Comparison of ENCODE assay signal across 10 cellular contexts in the genomic region with DNA sequence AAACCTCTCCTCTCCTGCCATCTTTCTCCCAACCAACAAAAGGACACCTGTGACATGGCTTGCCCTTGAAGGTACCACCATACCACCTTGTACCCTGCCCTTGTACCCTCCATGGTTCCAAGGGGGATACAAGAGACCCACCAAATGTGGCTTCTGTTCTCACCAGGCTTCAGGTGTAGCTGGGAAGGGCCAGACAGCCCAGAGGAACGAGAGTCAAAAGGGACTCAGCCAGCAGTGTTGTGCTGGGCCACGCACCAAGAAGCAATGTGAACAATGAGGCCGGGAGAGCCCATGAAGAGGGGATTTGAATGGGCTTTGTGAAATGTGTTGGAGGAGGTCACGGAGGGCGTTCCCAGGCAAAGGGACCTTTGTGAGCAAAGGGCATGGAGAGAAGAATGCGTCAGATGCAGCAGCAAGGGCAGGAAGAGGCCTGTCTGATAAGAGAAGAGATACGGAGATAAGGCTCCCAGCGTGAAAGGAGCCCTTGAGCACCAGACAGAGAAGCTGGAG. TPM values are rescaled to one million over a fixed set of nuclear protein-coding genes. Genes with fewer than 3 reads are reported as not detected.
DNase-seq lines count a peak whose midpoint lies in the region; ATAC-seq and TF ChIP-seq lines count a peak whose summit lies in the region.
"Had no signal": no experiment of that assay in that cellular context is flagged by ENCODE, and none has a peak within 500 bp of the region (broad histone marks: within the 10 kb centered on the region; RNA-seq: fewer than 3 reads in every experiment).

No MANE protein-coding gene starts in this region.

- H3K27me3 Mint-ChIP-seq in activated T-cell treated with anti-CD3 and anti-CD28 coated beads, Interleukin-2, amount 50 U/mL, for 4 hours (ENCODE audit: low read depth), result peaks cover 2% of the 10 kb centered on the region
- H3K27me3 Mint-ChIP-seq in T-helper 2 cell treated with Interferon-gamma antibody and Interleukin-4, amounts not matched to agents 5 μg/mL and 100 μg/mL, for 36 hours (ENCODE audit: low read depth), result no peaks in the 10 kb centered on the region
- peaks cover 8 to 12% of the 10 kb centered on the region in 2 donors for H3K27me3 Mint-ChIP-seq in effector memory CD8-positive, alpha-beta T cell
- H3K27me3 Mint-ChIP-seq in progenitor cell of endocrine pancreas, result peaks cover 9% of the 10 kb centered on the region

- WGBS in stomach, 5 donors, result 34 to 62% (median 40%) methylated on average over 8 of the region's 8 CpGs

- intact Hi-C loops in stomach (cut with DNase I; ENCODE audit: low total_unique reads), result no loop called here
- intact Hi-C loops in ascending aorta (cut with DNase I), result no loop called here

- H3K4me1 Mint-ChIP-seq in activated T-cell treated with anti-CD3 and anti-CD28 coated beads, Interleukin-2, amount 50 U/mL, for 4 hours (ENCODE audit: low read depth), result peaks cover 35% of the 10 kb centered on the region
- peaks cover 33% of the 10 kb centered on the region for H3K4me1 Mint-ChIP-seq in T-helper 2 cell treated with Interferon-gamma antibody and Interleukin-4, amounts not matched to agents 5 μg/mL and 100 μg/mL, for 36 hours (ENCODE audit: low read depth)
- H3K4me1 Mint-ChIP-seq in effector memory CD8-positive, alpha-beta T cell (ENCODE audit: low read depth in 2 of 2), result peaks cover 37 to 43% of the 10 kb centered on the region in 2 donors
- H3K4me1 Mint-ChIP-seq in progenitor cell of endocrine pancreas (ENCODE audit: low read depth), result peaks cover 12% of the 10 kb centered on the region

- H3K4me1 ChIP-seq in stomach (peaks cover 0 to 18% (median 0%) of the 10 kb centered on the region in 4 donors), ascending aorta (no peaks in the 10 kb centered on the region)

- no peak overlapping the region for H3K4me3 Mint-ChIP-seq in activated T-cell treated with anti-CD3 and anti-CD28 coated beads, Interleukin-2, amount 50 U/mL, for 4 hours
- peak overlapping the region; percentile 59 for H3K4me3 Mint-ChIP-seq in T-helper 2 cell treated with Interferon-gamma antibody and Interleukin-4, amounts not matched to agents 5 μg/mL and 100 μg/mL, for 36 hours
- H3K4me3 Mint-ChIP-seq in effector memory CD8-positive, alpha-beta T cell, result peak overlapping the region; percentile 30 to 45
- H3K4me3 Mint-ChIP-seq in progenitor cell of endocrine pancreas (ENCODE audit: low read depth), result no peak overlapping the region

- H3K27ac Mint-ChIP-seq in T-helper 2 cell treated with Interferon-gamma antibody and Interleukin-4, amounts not matched to agents 5 μg/mL and 100 μg/mL, for 36 hours, result peak overlapping the region; percentile 91
- H3K27ac Mint-ChIP-seq in effector memory CD8-positive, alpha-beta T cell, result peak overlapping the region; percentile 59 to 81
- H3K27ac Mint-ChIP-seq in progenitor cell of endocrine pancreas, result peak overlapping the region; percentile 8

- no peak overlapping the region for H3K4me3 ChIP-seq in stomach
- H3K4me3 ChIP-seq in ascending aorta, result no peak overlapping the region

- H3K9me3 Mint-ChIP-seq in activated T-cell treated with anti-CD3 and anti-CD28 coated beads, Interleukin-2, amount 50 U/mL, for 4 hours, result no peaks in the 10 kb centered on the region
- H3K9me3 Mint-ChIP-seq in T-helper 2 cell treated with Interferon-gamma antibody and Interleukin-4, amounts not matched to agents 5 μg/mL and 100 μg/mL, for 36 hours, result no peaks in the 10 kb centered on the region
- H3K9me3 Mint-ChIP-seq in effector memory CD8-positive, alpha-beta T cell, result no peaks in the 10 kb centered on the region
- no peaks in the 10 kb centered on the region for H3K9me3 Mint-ChIP-seq in progenitor cell of endocrine pancreas (ENCODE audit: low read depth)

- H3K36me3 Mint-ChIP-seq in activated T-cell treated with anti-CD3 and anti-CD28 coated beads, Interleukin-2, amount 50 U/mL, for 4 hours (ENCODE audit: insufficient read depth), result no peaks in the 10 kb centered on the region
- no peaks in the 10 kb centered on the region for H3K36me3 Mint-ChIP-seq in T-helper 2 cell treated with Interferon-gamma antibody and Interleukin-4, amounts not matched to agents 5 μg/mL and 100 μg/mL, for 36 hours (ENCODE audit: low read depth)
- H3K36me3 Mint-ChIP-seq in effector memory CD8-positive, alpha-beta T cell (ENCODE audit: insufficient read depth), result peaks cover 11% of the 10 kb centered on the region
- H3K36me3 Mint-ChIP-seq in progenitor cell of endocrine pancreas (ENCODE audit: insufficient read depth), result no peaks in the 10 kb centered on the region

- H3K27me3 ChIP-seq in stomach (peaks cover 0 to 9% (median 0%) of the 10 kb centered on the region in 3 donors), ascending aorta (no peaks in the 10 kb centered on the region)

- H3K36me3 ChIP-seq in stomach (no peaks in the 10 kb centered on the region), ascending aorta (no peaks in the 10 kb centered on the region)

- no peak for TF ChIP-seq EP300 in stomach (IDR thresholded peaks at IDR 0.05)

- ATAC-seq in activated T-cell treated with anti-CD3 and anti-CD28 coated beads, Interleukin-2, amount 50 U/mL, for 4 hours, result peak; percentile 7 to 46
- ATAC-seq in effector memory CD8-positive, alpha-beta T cell (replicated peaks), result peak; percentile 52
- ATAC-seq in HG02981 (IDR thresholded peaks at IDR 0.05; ENCODE audit: unreplicated experiment), result no peak

- H3K9me3 ChIP-seq in stomach (no peaks in the 10 kb centered on the region), ascending aorta (no peaks in the 10 kb centered on the region)

- TF ChIP-seq POLR2A in stomach (IDR thresholded peaks at IDR 0.05), result no peak

- no peak for TF ChIP-seq CTCF in progenitor cell of endocrine pancreas (IDR thresholded peaks at IDR 0.05; ENCODE audit: unreplicated experiment)
- no peak for TF ChIP-seq CTCF in stomach (IDR thresholded peaks at IDR 0.05)
- TF ChIP-seq CTCF in ascending aorta (IDR thresholded peaks at IDR 0.05), result no peak

- DNase-seq in activated T-cell treated with anti-CD3 and anti-CD28 coated beads, Interleukin-2, amount 50 U/mL, for 4 hours, result no peak
- DNase-seq in activated T-cell treated with anti-CD3 and anti-CD28 coated beads, Interleukin-2, amount 50 U/mL, for 1 hour, result no peak
- peak; percentile 56 for DNase-seq in T-helper 2 cell treated with Interferon-gamma antibody and Interleukin-4, amounts not matched to agents 5 μg/mL and 100 μg/mL, for 36 hours (ENCODE audit: low spot score)
- DNase-seq in effector memory CD8-positive, alpha-beta T cell, result peak; percentile 8 to 37 (median 20)
- DNase-seq in progenitor cell of endocrine pancreas (ENCODE audit: low spot score, unreplicated experiment), result no peak
- DNase-seq in stomach, result no peak
- DNase-seq in ascending aorta (ENCODE audit: low spot score in 2 of 2), result no peak
- DNase-seq: GOT3, nucleus accumbens had no signal

- H3K27ac ChIP-seq in stomach (peak overlapping the region in 1 of 5 donors; percentile 20), ascending aorta (no peak overlapping the region)

RNA-seq across cellular contexts. Expression of a gene that starts 48.6 kb away (rescaled TPM):
- total RNA-seq in activated T-cell treated with anti-CD3 and anti-CD28 coated beads, Interleukin-2, amount 50 U/mL, for 4 hours, result under 1 TPM in 2 of 3 donors, not detected in 1; 0.05 to 0.10 TPM
- total RNA-seq in progenitor cell of endocrine pancreas (0.65 and 0.78 TPM in 2 replicates), stomach (10 to 100 TPM in 1 of 5 donors, 1 to 10 TPM in 3, under 1 TPM in 1; 0.45 to 18.8 (median 5.3) TPM), ascending aorta (9.7 TPM)
- 1 to 10 TPM; 1.4 to 3.8 (median 3.1) TPM for polyA plus RNA-seq in stomach

Comparison
In these comparisons a context has a peak if more than half of its experiments do, and no peak if none do; other contexts are left out.
1. DNase-seq: peak in T-helper 2 cell treated with Interferon-gamma antibody and Interleukin-4, amounts not matched to agents 5 μg/mL and 100 μg/mL, for 36 hours (single experiment) and effector memory CD8-positive, alpha-beta T cell (3 of 3); none in activated T-cell treated with anti-CD3 and anti-CD28 coated beads, Interleukin-2, amount 50 U/mL, for 4 hours (single experiment), activated T-cell treated with anti-CD3 and anti-CD28 coated beads, Interleukin-2, amount 50 U/mL, for 1 hour (single experiment), progenitor cell of endocrine pancreas (single experiment), stomach (single experiment) and ascending aorta (0 of 2).
2. H3K4me3 Mint-ChIP-seq: peak in T-helper 2 cell treated with Interferon-gamma antibody and Interleukin-4, amounts not matched to agents 5 μg/mL and 100 μg/mL, for 36 hours (single experiment) and effector memory CD8-positive, alpha-beta T cell (2 of 2); none in activated T-cell treated with anti-CD3 and anti-CD28 coated beads, Interleukin-2, amount 50 U/mL, for 4 hours (single experiment) and progenitor cell of endocrine pancreas (single experiment).
3. H3K27ac Mint-ChIP-seq: peak in every context shown above with its lines; median percentile 91 in T-helper 2 cell treated with Interferon-gamma antibody and Interleukin-4, amounts not matched to agents 5 μg/mL and 100 μg/mL, for 36 hours; 70 in effector memory CD8-positive, alpha-beta T cell; 8 in progenitor cell of endocrine pancreas.